8 cellular contexts compared by ENCODE assay signal in the genomic region with DNA sequence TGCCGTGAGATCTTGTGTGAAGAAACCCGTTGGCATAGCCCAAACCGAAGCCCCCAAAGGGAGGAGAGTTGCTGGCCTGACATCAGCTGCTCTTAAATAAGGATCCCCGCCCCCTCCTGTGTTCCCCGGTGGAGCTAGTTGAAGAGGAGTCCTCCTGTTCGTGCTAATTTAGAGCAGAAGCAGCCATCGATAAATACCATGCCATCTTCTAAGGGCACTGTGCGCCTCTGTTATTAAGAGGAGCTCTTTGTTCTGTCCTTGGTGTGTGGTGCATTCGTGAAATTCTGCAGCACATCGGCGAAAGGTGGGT. TPM values are rescaled to one million over a fixed set of nuclear protein-coding genes. Genes with fewer than 3 reads are reported as not detected.
DNase-seq lines count a peak whose midpoint lies in the region; ATAC-seq and TF ChIP-seq lines count a peak whose summit lies in the region.

No MANE protein-coding gene starts in this region.

- ATAC-seq in HG02588 (IDR thresholded peaks at IDR 0.05; ENCODE audit: unreplicated experiment) = peak; percentile 4
- ATAC-seq in stimulated activated naive CD8-positive, alpha-beta T cell treated with anti-CD3 and anti-CD28 coated beads, Interleukin-15, Interleukin-2, amounts not matched to agents 100 U/mL and 50 U/mL, for 24 hours = peak; percentile 10
- no peak for ATAC-seq in GM21619 (IDR thresholded peaks at IDR 0.05; ENCODE audit: unreplicated experiment)

- no peak for TF ChIP-seq POLR2A in breast epithelium (IDR thresholded peaks at IDR 0.05)

- H3K4me1 ChIP-seq in breast epithelium = peaks cover 0 to 6% of the 10 kb centered on the region in 2 donors

- DNase-seq in NCI-H187 treated with DMSO at 0.1 percent for 48 hours (lab: John Stamatoyannopoulos, UW) = peak; percentile 22
- DNase-seq in NCI-H187 (lab: John Stamatoyannopoulos, UW) = no peak
- DNase-seq in NCI-H510A (lab: John Stamatoyannopoulos, UW) = peak; percentile 20
- peak in 1 of 2 donors; percentile 26 for DNase-seq in breast epithelium (ENCODE audit: low spot score in 2 of 2)
- DNase-seq in left kidney (ENCODE audit: low read depth, low spot score) = peak; percentile 88
- peak; percentile 42 for DNase-seq in stimulated activated naive CD8-positive, alpha-beta T cell treated with anti-CD3 and anti-CD28 coated beads, Interleukin-15, Interleukin-2, amounts not matched to agents 100 U/mL and 50 U/mL, for 24 hours

- peak overlapping the region; percentile 94 to 95 for H3K27ac ChIP-seq in breast epithelium

- no peaks in the 10 kb centered on the region for H3K36me3 ChIP-seq in breast epithelium

- peak overlapping the region; percentile 95 to 97 (median 97) for H3K4me3 ChIP-seq in breast epithelium

- TF ChIP-seq CTCF in breast epithelium (IDR thresholded peaks at IDR 0.05) = no peak

- intact Hi-C loops in breast epithelium (cut with DNase I; ENCODE audit: low total_unique reads) = no loop called here

- no peaks in the 10 kb centered on the region for H3K9me3 ChIP-seq in breast epithelium

- H3K27me3 ChIP-seq in breast epithelium = no peaks in the 10 kb centered on the region

RNA-seq across cellular contexts. Expression of gene KLHL7, which starts 0.9 kb away (rescaled TPM):
- 10 to 100 TPM; 28.5 to 39.2 (median 29.0) TPM for total RNA-seq in breast epithelium

Comparison
In these comparisons a context has a peak if more than half of its experiments do, and no peak if none do; other contexts are left out.
1. DNase-seq: peak in NCI-H187 treated with DMSO at 0.1 percent for 48 hours (single experiment), NCI-H510A (single experiment), left kidney (single experiment) and stimulated activated naive CD8-positive, alpha-beta T cell treated with anti-CD3 and anti-CD28 coated beads, Interleukin-15, Interleukin-2, amounts not matched to agents 100 U/mL and 50 U/mL, for 24 hours (single experiment); none in NCI-H187 (0 of 2).